In the genomic region with DNA sequence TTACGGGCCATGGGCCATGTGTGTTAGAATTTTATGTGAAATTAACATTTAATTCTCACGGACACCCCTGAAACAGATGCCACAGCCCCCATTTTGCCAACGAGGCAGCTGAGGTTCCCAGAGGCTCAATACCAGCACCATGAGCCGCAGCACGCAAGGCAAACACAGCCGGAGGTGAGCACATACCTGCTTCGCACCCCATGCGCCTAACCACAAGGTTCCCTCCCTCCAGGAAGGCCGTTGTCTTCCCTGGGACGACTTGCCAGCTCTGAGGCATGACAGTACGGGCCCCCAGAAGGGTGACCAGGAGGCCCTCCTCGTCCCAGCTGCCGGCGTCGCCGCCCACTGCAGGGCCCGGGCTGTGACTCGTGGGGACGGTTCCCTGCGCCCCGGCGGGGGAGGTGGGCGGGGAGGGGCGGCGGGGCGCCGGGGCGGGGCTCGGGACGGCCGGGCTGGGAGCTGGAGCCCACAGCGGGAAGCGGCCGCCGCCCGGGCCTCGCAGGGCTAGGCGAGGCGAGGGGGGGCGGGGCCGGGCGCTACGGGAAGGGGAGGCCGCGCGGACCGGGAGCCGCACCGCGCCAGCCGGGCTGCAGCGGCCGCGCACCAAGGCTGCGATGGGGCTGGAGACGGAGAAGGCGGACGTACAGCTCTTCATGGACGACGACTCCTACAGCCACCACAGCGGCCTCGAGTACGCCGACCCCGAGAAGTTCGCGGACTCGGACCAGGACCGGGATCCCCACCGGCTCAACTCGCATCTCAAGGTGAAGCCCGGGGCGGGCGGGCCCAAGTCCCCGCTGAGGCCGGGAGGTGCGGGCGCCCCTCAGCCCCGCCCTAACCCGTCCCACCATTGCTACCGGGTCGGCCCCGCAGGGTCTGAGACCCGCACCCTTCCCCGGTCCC, we compare ENCODE assay signal across 1 cellular context.
TF ChIP-seq lines count a peak whose summit lies in the region.

Gene CAV2 (plus strand): TSS at position 571 of the 903 bp plus-strand sequence. CDS start 44 bp downstream, at position 615.

TF ChIP-seq in K562, 482 proteins besides CTCF, POLR2A, EP300 and RAD21 (continued from another document and continues in another):
- TF ChIP-seq MAZ (CRISPR knock-in tag; conservative IDR thresholded peaks at IDR 0.05 in 1 of 2, IDR thresholded peaks at IDR 0.05 in 1 of 2) (peak in 1 of 2 experiments; percentile 76; a peak in 3 of 4 replicates), SAFB (IDR thresholded peaks at IDR 0.05; ENCODE audit: borderline replicate concordance, low read depth, low read length) (no peak), FOXP1 (CRISPR knock-in tag; IDR thresholded peaks at IDR 0.05) (no peak), TSHZ1 (CRISPR knock-in tag; IDR thresholded peaks at IDR 0.05) (no peak), IRF2 (CRISPR knock-in tag; IDR thresholded peaks at IDR 0.05) (no peak), AFF4 (CRISPR knock-in tag; IDR thresholded peaks at IDR 0.05) (no peak), TFAM (CRISPR knock-in tag; conservative IDR thresholded peaks at IDR 0.05) (no peak), ZNF311 (CRISPR knock-in tag; IDR thresholded peaks at IDR 0.05) (no peak), CCNT2 (IDR thresholded peaks at IDR 0.05; ENCODE audit: borderline replicate concordance, extremely low read depth, insufficient read length, low read depth, low read length) (peak; percentile 69), ZNF232 (CRISPR knock-in tag; IDR thresholded peaks at IDR 0.05) (peak; percentile 24; the same call in 1 of the 2 replicates), CAMTA2 (CRISPR knock-in tag; conservative IDR thresholded peaks at IDR 0.05) (0 out of 2 replicates have a peak, but pooled peaks have one; percentile 36), CTCFL (IDR thresholded peaks at IDR 0.05; ENCODE audit: borderline replicate concordance, insufficient read depth, low read depth, low read length, poor library complexity, severe bottlenecking) (no peak), OTX1 (CRISPR knock-in tag; IDR thresholded peaks at IDR 0.05) (no peak), ZMIZ1 (IDR thresholded peaks at IDR 0.05; ENCODE audit: low read depth in 2 of 2, low read length in 2 of 2) (no peak), NR1H2 (CRISPR knock-in tag; IDR thresholded peaks at IDR 0.05) (no peak), LARP7 (IDR thresholded peaks at IDR 0.05) (no peak), TSC22D4 (tag; IDR thresholded peaks at IDR 0.05) (no peak)
- TF ChIP-seq, protein P1, sequence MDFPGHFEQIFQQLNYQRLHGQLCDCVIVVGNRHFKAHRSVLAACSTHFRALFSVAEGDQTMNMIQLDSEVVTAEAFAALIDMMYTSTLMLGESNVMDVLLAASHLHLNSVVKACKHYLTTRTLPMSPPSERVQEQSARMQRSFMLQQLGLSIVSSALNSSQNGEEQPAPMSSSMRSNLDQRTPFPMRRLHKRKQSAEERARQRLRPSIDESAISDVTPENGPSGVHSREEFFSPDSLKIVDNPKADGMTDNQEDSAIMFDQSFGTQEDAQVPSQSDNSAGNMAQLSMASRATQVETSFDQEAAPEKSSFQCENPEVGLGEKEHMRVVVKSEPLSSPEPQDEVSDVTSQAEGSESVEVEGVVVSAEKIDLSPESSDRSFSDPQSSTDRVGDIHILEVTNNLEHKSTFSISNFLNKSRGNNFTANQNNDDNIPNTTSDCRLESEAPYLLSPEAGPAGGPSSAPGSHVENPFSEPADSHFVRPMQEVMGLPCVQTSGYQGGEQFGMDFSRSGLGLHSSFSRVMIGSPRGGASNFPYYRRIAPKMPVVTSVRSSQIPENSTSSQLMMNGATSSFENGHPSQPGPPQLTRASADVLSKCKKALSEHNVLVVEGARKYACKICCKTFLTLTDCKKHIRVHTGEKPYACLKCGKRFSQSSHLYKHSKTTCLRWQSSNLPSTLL (IDR thresholded peaks at IDR 0.05): no peak
- TF ChIP-seq, protein P2, sequence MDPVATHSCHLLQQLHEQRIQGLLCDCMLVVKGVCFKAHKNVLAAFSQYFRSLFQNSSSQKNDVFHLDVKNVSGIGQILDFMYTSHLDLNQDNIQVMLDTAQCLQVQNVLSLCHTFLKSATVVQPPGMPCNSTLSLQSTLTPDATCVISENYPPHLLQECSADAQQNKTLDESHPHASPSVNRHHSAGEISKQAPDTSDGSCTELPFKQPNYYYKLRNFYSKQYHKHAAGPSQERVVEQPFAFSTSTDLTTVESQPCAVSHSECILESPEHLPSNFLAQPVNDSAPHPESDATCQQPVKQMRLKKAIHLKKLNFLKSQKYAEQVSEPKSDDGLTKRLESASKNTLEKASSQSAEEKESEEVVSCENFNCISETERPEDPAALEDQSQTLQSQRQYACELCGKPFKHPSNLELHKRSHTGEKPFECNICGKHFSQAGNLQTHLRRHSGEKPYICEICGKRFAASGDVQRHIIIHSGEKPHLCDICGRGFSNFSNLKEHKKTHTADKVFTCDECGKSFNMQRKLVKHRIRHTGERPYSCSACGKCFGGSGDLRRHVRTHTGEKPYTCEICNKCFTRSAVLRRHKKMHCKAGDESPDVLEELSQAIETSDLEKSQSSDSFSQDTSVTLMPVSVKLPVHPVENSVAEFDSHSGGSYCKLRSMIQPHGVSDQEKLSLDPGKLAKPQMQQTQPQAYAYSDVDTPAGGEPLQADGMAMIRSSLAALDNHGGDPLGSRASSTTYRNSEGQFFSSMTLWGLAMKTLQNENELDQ (CRISPR knock-in tag; IDR thresholded peaks at IDR 0.05; ENCODE audit: borderline replicate concordance): no peak
- TF ChIP-seq, protein P3, sequence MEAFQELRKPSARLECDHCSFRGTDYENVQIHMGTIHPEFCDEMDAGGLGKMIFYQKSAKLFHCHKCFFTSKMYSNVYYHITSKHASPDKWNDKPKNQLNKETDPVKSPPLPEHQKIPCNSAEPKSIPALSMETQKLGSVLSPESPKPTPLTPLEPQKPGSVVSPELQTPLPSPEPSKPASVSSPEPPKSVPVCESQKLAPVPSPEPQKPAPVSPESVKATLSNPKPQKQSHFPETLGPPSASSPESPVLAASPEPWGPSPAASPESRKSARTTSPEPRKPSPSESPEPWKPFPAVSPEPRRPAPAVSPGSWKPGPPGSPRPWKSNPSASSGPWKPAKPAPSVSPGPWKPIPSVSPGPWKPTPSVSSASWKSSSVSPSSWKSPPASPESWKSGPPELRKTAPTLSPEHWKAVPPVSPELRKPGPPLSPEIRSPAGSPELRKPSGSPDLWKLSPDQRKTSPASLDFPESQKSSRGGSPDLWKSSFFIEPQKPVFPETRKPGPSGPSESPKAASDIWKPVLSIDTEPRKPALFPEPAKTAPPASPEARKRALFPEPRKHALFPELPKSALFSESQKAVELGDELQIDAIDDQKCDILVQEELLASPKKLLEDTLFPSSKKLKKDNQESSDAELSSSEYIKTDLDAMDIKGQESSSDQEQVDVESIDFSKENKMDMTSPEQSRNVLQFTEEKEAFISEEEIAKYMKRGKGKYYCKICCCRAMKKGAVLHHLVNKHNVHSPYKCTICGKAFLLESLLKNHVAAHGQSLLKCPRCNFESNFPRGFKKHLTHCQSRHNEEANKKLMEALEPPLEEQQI (IDR thresholded peaks at IDR 0.05): no peak
- TF ChIP-seq, protein P4, sequence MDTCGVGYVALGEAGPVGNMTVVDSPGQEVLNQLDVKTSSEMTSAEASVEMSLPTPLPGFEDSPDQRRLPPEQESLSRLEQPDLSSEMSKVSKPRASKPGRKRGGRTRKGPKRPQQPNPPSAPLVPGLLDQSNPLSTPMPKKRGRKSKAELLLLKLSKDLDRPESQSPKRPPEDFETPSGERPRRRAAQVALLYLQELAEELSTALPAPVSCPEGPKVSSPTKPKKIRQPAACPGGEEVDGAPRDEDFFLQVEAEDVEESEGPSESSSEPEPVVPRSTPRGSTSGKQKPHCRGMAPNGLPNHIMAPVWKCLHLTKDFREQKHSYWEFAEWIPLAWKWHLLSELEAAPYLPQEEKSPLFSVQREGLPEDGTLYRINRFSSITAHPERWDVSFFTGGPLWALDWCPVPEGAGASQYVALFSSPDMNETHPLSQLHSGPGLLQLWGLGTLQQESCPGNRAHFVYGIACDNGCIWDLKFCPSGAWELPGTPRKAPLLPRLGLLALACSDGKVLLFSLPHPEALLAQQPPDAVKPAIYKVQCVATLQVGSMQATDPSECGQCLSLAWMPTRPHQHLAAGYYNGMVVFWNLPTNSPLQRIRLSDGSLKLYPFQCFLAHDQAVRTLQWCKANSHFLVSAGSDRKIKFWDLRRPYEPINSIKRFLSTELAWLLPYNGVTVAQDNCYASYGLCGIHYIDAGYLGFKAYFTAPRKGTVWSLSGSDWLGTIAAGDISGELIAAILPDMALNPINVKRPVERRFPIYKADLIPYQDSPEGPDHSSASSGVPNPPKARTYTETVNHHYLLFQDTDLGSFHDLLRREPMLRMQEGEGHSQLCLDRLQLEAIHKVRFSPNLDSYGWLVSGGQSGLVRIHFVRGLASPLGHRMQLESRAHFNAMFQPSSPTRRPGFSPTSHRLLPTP (IDR thresholded peaks at IDR 0.05; ENCODE audit: borderline replicate concordance, extremely low read depth, insufficient read length): no peak
